In the genomic region with DNA sequence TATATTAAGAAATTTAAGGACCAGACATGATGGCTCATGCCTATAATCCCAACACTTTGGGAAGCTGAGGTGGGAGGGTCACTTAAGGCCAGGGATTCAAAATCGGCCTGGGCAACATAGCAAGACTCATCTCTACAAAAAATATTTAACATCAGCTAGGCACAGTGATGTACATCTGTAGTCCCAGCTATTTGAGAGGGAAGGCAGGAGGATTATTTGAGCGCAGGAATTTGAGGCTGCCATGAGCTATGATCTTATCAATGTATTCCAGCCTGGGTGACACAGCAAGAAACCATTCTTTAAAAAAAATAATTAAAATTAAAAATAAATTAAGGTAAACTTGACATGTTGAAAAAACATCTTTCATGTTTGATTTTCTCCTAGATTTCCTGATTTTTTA, we compare ENCODE assay signal across 30 cellular contexts.
"Had no signal": no experiment of that assay in that cellular context is flagged by ENCODE, and none has a peak within 500 bp of the region (broad histone marks: within the 10 kb centered on the region; RNA-seq: fewer than 3 reads in every experiment).

No MANE protein-coding gene starts in this region.

- H3K4me1 ChIP-seq: adrenal gland, ascending aorta, body of pancreas, breast epithelium had no signal

- H3K27me3 ChIP-seq: adrenal gland, ascending aorta, body of pancreas, brain microvascular endothelial cell, breast epithelium, cardiac muscle cell had no signal

- H3K4me3 ChIP-seq: adrenal gland, ascending aorta, body of pancreas, breast epithelium, cardiac muscle cell had no signal

- H3K36me3 ChIP-seq: adrenal gland, ascending aorta, brain microvascular endothelial cell, breast epithelium, cardiac muscle cell had no signal

- DNase-seq: activated effector memory CD4-positive, alpha-beta T cell treated with anti-CD3 and anti-CD28 coated beads, Interleukin-2, amount 50 U/mL, for 16 hours; activated effector memory CD4-positive, alpha-beta T cell treated with Interleukin-2 at 50 U/mL for 16 hours; activated gamma-delta T cell; activated gamma-delta T cell treated with Interleukin-2 at 50 U/mL for 16 hours; activated naive CD4-positive, alpha-beta T cell; activated naive CD4-positive, alpha-beta T cell treated with anti-CD3 and anti-CD28 coated beads for 36 hours; activated naive CD4-positive, alpha-beta T cell treated with anti-CD3 and anti-CD28 coated beads, Interleukin-2, amount 10 ng/mL, durations not matched to agents 7 days and 5 days; activated naive CD4-positive, alpha-beta T cell treated with anti-CD3 and anti-CD28 coated beads, Interleukin-2, amount 50 U/mL, for 16 hours; activated naive CD4-positive, alpha-beta T cell treated with Interleukin-2 at 50 U/mL for 16 hours; activated naive CD8-positive, alpha-beta T cell treated with anti-CD3 and anti-CD28 coated beads for 36 hours; activated naive CD8-positive, alpha-beta T cell treated with anti-CD3 and anti-CD28 coated beads, Interleukin-2, amount 10 ng/mL, durations not matched to agents 7 days and 5 days; activated naive CD8-positive, alpha-beta T cell treated with anti-CD3 and anti-CD28 coated beads, Interleukin-2, amount 50 U/mL, for 24 hours; activated T-cell treated with anti-CD3 and anti-CD28 coated beads, Interleukin-2, amount 50 U/mL, for 1 hour; activated T-cell treated with anti-CD3 and anti-CD28 coated beads, Interleukin-2, amount 50 U/mL, for 24 hours; activated T-cell treated with anti-CD3 and anti-CD28 coated beads, Interleukin-2, amount 50 U/mL, for 4 hours; activated T-cell treated with anti-CD3 and anti-CD28 coated beads, Interleukin-2, amount 50 U/mL, for 48 hours; activated T-cell treated with anti-CD3 and anti-CD28 coated beads, Interleukin-2, amount 50 U/mL, for 72 hours; adrenal gland; amniotic stem cell; amygdala; anterior cingulate cortex; aorta; body of pancreas; brain microvascular endothelial cell; caudate nucleus; central memory CD4-positive, alpha-beta T cell; cerebellar nuclear complex had no signal

- H3K27ac ChIP-seq: adrenal gland, ascending aorta, body of pancreas, brain microvascular endothelial cell, breast epithelium, cardiac muscle cell had no signal

- H3K9me3 ChIP-seq: adrenal gland, body of pancreas had no signal
